1 cellular context compared by ENCODE assay signal in the genomic region with DNA sequence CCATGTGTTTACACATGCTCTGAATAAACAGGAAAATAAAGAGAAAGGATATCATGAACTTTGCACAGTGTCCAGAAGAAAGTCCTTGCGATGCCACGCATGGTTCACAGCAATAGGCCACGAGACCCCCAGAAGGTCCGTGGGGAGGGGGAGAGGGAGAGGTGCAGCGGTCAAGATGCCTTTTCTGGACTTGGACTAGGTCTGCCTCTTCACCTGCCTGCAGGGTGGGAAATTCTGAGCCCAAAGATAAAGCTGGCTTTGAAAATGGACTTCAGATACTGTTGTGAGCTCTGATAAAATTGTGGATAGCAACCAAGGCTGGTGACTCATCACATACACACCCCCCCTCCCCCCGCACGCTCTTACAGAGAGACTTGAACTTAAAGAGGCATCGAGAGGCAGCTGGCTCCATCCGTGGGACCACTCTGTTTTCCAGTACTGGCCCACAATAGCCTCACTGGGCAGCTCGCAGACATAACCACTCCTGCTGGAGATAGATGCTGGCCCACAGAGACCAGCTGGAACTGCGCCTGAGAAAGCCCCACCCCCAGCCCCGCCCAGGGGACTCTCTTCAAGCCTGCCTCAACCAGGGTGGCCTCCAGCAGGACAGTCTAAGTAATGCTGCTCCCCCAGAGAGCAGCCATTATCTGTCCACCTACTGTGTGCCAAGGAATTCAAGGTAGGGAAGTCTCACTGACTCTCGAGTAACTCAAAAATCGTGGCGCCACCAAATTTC.
TF ChIP-seq lines count a peak whose summit lies in the region.

No MANE protein-coding gene starts in this region.

TF ChIP-seq in K562, 482 proteins besides CTCF, POLR2A, EP300 and RAD21 (continued from another document and continues in another):
- TF ChIP-seq, protein P1, sequence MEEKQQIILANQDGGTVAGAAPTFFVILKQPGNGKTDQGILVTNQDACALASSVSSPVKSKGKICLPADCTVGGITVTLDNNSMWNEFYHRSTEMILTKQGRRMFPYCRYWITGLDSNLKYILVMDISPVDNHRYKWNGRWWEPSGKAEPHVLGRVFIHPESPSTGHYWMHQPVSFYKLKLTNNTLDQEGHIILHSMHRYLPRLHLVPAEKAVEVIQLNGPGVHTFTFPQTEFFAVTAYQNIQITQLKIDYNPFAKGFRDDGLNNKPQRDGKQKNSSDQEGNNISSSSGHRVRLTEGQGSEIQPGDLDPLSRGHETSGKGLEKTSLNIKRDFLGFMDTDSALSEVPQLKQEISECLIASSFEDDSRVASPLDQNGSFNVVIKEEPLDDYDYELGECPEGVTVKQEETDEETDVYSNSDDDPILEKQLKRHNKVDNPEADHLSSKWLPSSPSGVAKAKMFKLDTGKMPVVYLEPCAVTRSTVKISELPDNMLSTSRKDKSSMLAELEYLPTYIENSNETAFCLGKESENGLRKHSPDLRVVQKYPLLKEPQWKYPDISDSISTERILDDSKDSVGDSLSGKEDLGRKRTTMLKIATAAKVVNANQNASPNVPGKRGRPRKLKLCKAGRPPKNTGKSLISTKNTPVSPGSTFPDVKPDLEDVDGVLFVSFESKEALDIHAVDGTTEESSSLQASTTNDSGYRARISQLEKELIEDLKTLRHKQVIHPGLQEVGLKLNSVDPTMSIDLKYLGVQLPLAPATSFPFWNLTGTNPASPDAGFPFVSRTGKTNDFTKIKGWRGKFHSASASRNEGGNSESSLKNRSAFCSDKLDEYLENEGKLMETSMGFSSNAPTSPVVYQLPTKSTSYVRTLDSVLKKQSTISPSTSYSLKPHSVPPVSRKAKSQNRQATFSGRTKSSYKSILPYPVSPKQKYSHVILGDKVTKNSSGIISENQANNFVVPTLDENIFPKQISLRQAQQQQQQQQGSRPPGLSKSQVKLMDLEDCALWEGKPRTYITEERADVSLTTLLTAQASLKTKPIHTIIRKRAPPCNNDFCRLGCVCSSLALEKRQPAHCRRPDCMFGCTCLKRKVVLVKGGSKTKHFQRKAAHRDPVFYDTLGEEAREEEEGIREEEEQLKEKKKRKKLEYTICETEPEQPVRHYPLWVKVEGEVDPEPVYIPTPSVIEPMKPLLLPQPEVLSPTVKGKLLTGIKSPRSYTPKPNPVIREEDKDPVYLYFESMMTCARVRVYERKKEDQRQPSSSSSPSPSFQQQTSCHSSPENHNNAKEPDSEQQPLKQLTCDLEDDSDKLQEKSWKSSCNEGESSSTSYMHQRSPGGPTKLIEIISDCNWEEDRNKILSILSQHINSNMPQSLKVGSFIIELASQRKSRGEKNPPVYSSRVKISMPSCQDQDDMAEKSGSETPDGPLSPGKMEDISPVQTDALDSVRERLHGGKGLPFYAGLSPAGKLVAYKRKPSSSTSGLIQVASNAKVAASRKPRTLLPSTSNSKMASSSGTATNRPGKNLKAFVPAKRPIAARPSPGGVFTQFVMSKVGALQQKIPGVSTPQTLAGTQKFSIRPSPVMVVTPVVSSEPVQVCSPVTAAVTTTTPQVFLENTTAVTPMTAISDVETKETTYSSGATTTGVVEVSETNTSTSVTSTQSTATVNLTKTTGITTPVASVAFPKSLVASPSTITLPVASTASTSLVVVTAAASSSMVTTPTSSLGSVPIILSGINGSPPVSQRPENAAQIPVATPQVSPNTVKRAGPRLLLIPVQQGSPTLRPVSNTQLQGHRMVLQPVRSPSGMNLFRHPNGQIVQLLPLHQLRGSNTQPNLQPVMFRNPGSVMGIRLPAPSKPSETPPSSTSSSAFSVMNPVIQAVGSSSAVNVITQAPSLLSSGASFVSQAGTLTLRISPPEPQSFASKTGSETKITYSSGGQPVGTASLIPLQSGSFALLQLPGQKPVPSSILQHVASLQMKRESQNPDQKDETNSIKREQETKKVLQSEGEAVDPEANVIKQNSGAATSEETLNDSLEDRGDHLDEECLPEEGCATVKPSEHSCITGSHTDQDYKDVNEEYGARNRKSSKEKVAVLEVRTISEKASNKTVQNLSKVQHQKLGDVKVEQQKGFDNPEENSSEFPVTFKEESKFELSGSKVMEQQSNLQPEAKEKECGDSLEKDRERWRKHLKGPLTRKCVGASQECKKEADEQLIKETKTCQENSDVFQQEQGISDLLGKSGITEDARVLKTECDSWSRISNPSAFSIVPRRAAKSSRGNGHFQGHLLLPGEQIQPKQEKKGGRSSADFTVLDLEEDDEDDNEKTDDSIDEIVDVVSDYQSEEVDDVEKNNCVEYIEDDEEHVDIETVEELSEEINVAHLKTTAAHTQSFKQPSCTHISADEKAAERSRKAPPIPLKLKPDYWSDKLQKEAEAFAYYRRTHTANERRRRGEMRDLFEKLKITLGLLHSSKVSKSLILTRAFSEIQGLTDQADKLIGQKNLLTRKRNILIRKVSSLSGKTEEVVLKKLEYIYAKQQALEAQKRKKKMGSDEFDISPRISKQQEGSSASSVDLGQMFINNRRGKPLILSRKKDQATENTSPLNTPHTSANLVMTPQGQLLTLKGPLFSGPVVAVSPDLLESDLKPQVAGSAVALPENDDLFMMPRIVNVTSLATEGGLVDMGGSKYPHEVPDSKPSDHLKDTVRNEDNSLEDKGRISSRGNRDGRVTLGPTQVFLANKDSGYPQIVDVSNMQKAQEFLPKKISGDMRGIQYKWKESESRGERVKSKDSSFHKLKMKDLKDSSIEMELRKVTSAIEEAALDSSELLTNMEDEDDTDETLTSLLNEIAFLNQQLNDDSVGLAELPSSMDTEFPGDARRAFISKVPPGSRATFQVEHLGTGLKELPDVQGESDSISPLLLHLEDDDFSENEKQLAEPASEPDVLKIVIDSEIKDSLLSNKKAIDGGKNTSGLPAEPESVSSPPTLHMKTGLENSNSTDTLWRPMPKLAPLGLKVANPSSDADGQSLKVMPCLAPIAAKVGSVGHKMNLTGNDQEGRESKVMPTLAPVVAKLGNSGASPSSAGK (IDR thresholded peaks at IDR 0.05) = no peak
- peak; percentile 67 for TF ChIP-seq MAFG (tag; conservative IDR thresholded peaks at IDR 0.05)
- no peak for TF ChIP-seq MCM2 (IDR thresholded peaks at IDR 0.05; ENCODE audit: low read depth)
- TF ChIP-seq, protein P2, sequence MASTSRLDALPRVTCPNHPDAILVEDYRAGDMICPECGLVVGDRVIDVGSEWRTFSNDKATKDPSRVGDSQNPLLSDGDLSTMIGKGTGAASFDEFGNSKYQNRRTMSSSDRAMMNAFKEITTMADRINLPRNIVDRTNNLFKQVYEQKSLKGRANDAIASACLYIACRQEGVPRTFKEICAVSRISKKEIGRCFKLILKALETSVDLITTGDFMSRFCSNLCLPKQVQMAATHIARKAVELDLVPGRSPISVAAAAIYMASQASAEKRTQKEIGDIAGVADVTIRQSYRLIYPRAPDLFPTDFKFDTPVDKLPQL (IDR thresholded peaks at IDR 0.05; ENCODE audit: extremely low read depth, insufficient read length) = no peak
- TF ChIP-seq NFE2 (IDR thresholded peaks at IDR 0.05; ENCODE audit: low read depth) = peak; percentile 82; the same call in 1 of the 2 replicates
- TF ChIP-seq DIDO1 (tag; IDR thresholded peaks at IDR 0.05; ENCODE audit: low read depth) = no peak
- TF ChIP-seq ZFX (CRISPR knock-in tag; IDR thresholded peaks at IDR 0.05) = no peak
- no peak for TF ChIP-seq ZSCAN32 (CRISPR knock-in tag; IDR thresholded peaks at IDR 0.05)
- no peak for TF ChIP-seq ATF1 (CRISPR knock-in tag; IDR thresholded peaks at IDR 0.05)
- TF ChIP-seq ATF1 (tag; IDR thresholded peaks at IDR 0.05) = no peak
- no peak; the same call in 1 of the 2 replicates for TF ChIP-seq HCFC1 (IDR thresholded peaks at IDR 0.05; ENCODE audit: low read depth, low read length)
- TF ChIP-seq PTBP1 (IDR thresholded peaks at IDR 0.05; ENCODE audit: low read depth, low read length) = no peak
- TF ChIP-seq EHMT2 (IDR thresholded peaks at IDR 0.05) = no peak
- TF ChIP-seq, protein P3, sequence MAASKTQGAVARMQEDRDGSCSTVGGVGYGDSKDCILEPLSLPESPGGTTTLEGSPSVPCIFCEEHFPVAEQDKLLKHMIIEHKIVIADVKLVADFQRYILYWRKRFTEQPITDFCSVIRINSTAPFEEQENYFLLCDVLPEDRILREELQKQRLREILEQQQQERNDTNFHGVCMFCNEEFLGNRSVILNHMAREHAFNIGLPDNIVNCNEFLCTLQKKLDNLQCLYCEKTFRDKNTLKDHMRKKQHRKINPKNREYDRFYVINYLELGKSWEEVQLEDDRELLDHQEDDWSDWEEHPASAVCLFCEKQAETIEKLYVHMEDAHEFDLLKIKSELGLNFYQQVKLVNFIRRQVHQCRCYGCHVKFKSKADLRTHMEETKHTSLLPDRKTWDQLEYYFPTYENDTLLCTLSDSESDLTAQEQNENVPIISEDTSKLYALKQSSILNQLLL (CRISPR knock-in tag; IDR thresholded peaks at IDR 0.05; ENCODE audit: borderline replicate concordance) = no peak
- TF ChIP-seq, protein P4, sequence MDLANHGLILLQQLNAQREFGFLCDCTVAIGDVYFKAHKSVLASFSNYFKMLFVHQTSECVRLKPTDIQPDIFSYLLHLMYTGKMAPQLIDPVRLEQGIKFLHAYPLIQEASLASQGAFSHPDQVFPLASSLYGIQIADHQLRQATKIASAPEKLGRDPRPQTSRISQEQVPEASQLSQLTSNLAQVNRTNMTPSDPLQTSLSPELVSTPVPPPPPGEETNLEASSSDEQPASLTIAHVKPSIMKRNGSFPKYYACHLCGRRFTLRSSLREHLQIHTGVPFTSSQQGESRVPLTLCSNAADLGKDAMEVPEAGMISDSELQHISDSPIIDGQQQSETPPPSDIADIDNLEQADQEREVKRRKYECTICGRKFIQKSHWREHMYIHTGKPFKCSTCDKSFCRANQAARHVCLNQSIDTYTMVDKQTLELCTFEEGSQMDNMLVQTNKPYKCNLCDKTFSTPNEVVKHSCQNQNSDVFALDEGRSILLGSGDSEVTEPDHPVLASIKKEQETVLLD (IDR thresholded peaks at IDR 0.05) = 0 out of 2 replicates have a peak, but pooled peaks have one; percentile 47
- TF ChIP-seq ZNF12 (CRISPR knock-in tag; IDR thresholded peaks at IDR 0.05) = no peak
- no peak for TF ChIP-seq ZNF586 (CRISPR knock-in tag; conservative IDR thresholded peaks at IDR 0.05)
- TF ChIP-seq PHB (CRISPR knock-in tag; IDR thresholded peaks at IDR 0.05) = no peak
- TF ChIP-seq DPF2 (IDR thresholded peaks at IDR 0.05) = peak; percentile 88
- peak; percentile 55 for TF ChIP-seq CBFA2T2 (conservative IDR thresholded peaks at IDR 0.05)
- TF ChIP-seq CBFA2T3 (IDR thresholded peaks at IDR 0.05) = peak; percentile 76
- TF ChIP-seq JUND (IDR thresholded peaks at IDR 0.05; ENCODE audit: borderline replicate concordance, low read depth, low read length) = peak; percentile 98
- TF ChIP-seq JUND (tag; IDR thresholded peaks at IDR 0.05; ENCODE audit: borderline replicate concordance, low read depth, low read length) = peak; percentile 98
- TF ChIP-seq SMARCA4 (IDR thresholded peaks at IDR 0.05) = peak; percentile 84
- TF ChIP-seq, protein P5, sequence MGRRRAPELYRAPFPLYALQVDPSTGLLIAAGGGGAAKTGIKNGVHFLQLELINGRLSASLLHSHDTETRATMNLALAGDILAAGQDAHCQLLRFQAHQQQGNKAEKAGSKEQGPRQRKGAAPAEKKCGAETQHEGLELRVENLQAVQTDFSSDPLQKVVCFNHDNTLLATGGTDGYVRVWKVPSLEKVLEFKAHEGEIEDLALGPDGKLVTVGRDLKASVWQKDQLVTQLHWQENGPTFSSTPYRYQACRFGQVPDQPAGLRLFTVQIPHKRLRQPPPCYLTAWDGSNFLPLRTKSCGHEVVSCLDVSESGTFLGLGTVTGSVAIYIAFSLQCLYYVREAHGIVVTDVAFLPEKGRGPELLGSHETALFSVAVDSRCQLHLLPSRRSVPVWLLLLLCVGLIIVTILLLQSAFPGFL (CRISPR knock-in tag; IDR thresholded peaks at IDR 0.05) = no peak
- TF ChIP-seq ZKSCAN8 (CRISPR knock-in tag; IDR thresholded peaks at IDR 0.05) = no peak
- TF ChIP-seq, protein P6, sequence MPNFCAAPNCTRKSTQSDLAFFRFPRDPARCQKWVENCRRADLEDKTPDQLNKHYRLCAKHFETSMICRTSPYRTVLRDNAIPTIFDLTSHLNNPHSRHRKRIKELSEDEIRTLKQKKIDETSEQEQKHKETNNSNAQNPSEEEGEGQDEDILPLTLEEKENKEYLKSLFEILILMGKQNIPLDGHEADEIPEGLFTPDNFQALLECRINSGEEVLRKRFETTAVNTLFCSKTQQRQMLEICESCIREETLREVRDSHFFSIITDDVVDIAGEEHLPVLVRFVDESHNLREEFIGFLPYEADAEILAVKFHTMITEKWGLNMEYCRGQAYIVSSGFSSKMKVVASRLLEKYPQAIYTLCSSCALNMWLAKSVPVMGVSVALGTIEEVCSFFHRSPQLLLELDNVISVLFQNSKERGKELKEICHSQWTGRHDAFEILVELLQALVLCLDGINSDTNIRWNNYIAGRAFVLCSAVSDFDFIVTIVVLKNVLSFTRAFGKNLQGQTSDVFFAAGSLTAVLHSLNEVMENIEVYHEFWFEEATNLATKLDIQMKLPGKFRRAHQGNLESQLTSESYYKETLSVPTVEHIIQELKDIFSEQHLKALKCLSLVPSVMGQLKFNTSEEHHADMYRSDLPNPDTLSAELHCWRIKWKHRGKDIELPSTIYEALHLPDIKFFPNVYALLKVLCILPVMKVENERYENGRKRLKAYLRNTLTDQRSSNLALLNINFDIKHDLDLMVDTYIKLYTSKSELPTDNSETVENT (CRISPR knock-in tag; IDR thresholded peaks at IDR 0.05) = no peak
- no peak for TF ChIP-seq HEY1 (CRISPR knock-in tag; IDR thresholded peaks at IDR 0.05; ENCODE audit: borderline replicate concordance)
- no peak for TF ChIP-seq XRCC3 (IDR thresholded peaks at IDR 0.05)
- no peak for TF ChIP-seq TAL1 (IDR thresholded peaks at IDR 0.05)
- peak; percentile 28; the same call in 1 of the 2 replicates for TF ChIP-seq SNIP1 (IDR thresholded peaks at IDR 0.05; ENCODE audit: low read depth)
- no peak for TF ChIP-seq ZNF140 (CRISPR knock-in tag; IDR thresholded peaks at IDR 0.05)
- TF ChIP-seq ERF (CRISPR knock-in tag; IDR thresholded peaks at IDR 0.05) = no peak
- TF ChIP-seq FOS (IDR thresholded peaks at IDR 0.05; ENCODE audit: extremely low read depth, insufficient read length) = peak; percentile 62
- TF ChIP-seq RAD51 (IDR thresholded peaks at IDR 0.05; ENCODE audit: borderline replicate concordance, low read depth) = no peak
- TF ChIP-seq RUNX1 (IDR thresholded peaks at IDR 0.05; ENCODE audit: low read depth) = no peak
- peak; percentile 52; the same call in 1 of the 2 replicates for TF ChIP-seq SMARCC2 (IDR thresholded peaks at IDR 0.05; ENCODE audit: low read depth)
- peak in 1 of 2 experiments; percentile 22; a peak in 1 of 4 replicates for TF ChIP-seq NRF1 (conservative IDR thresholded peaks at IDR 0.05 in 1 of 2, IDR thresholded peaks at IDR 0.05 in 1 of 2)
- TF ChIP-seq BRD4 (IDR thresholded peaks at IDR 0.05) = no peak
- TF ChIP-seq, protein P7, sequence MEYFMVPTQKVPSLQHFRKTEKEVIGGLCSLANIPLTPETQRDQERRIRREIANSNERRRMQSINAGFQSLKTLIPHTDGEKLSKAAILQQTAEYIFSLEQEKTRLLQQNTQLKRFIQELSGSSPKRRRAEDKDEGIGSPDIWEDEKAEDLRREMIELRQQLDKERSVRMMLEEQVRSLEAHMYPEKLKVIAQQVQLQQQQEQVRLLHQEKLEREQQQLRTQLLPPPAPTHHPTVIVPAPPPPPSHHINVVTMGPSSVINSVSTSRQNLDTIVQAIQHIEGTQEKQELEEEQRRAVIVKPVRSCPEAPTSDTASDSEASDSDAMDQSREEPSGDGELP (CRISPR knock-in tag; IDR thresholded peaks at IDR 0.05; ENCODE audit: borderline replicate concordance) = peak; percentile 54; the same call in 1 of the 2 replicates
